ENCODE assay signal across 16 cellular contexts in genomic region chr2:1773883-1774282, GRCh38. TPM values are rescaled to one million over a fixed set of nuclear protein-coding genes. Genes with fewer than 3 reads are reported as not detected.
A peak's percentile ranks its signal among the peaks of the same experiment; 100 is the strongest.
DNase-seq lines count a peak whose midpoint lies in the region; ATAC-seq and TF ChIP-seq lines count a peak whose summit lies in the region.
"Had no signal": no experiment of that assay in that cellular context is flagged by ENCODE, and none has a peak within 500 bp of the region (broad histone marks: within the 10 kb centered on the region; RNA-seq: fewer than 3 reads in every experiment).

No MANE protein-coding gene starts in this region.

- H3K4me1 Mint-ChIP-seq in mesothelial cell of epicardium, result peaks cover 43% of the 10 kb centered on the region

- H3K27me3 Mint-ChIP-seq in mesothelial cell of epicardium (ENCODE audit: low read depth), result peaks cover 2% of the 10 kb centered on the region

- no peaks in the 10 kb centered on the region for H3K36me3 Mint-ChIP-seq in mesothelial cell of epicardium

- no peak for TF ChIP-seq CTCF in mesothelial cell of epicardium (IDR thresholded peaks at IDR 0.05; ENCODE audit: unreplicated experiment)

- no peaks in the 10 kb centered on the region for H3K9me3 Mint-ChIP-seq in mesothelial cell of epicardium
- H3K9me3 Mint-ChIP-seq: CD4-positive, alpha-beta T cell had no signal

- H3K27ac Mint-ChIP-seq in mesothelial cell of epicardium, result peak overlapping the region; percentile 47
- H3K27ac Mint-ChIP-seq: CD4-positive, alpha-beta T cell had no signal

- ATAC-seq in HG02623 (IDR thresholded peaks at IDR 0.05; ENCODE audit: unreplicated experiment), result no peak
- ATAC-seq: A549 had no signal

- H3K4me3 Mint-ChIP-seq in mesothelial cell of epicardium, result no peak overlapping the region
- H3K4me3 Mint-ChIP-seq: CD4-positive, alpha-beta T cell had no signal

- DNase-seq in NCI-H1417 (lab: John Stamatoyannopoulos, UW) (peak in 2 of 3 experiments; percentile 44 to 89), NCI-H1417 treated with DMSO at 0.1 percent for 48 hours (lab: John Stamatoyannopoulos, UW) (no peak), NCI-H2029 (lab: John Stamatoyannopoulos, UW) (peak; percentile 60), NCI-H510A treated with DMSO at 0.1 percent for 48 hours (lab: John Stamatoyannopoulos, UW) (peak; percentile 69), mesothelial cell of epicardium (ENCODE audit: low spot score in 2 of 2, unreplicated experiment in 2 of 2) (no peak), A172 (ENCODE audit: low spot score) (no peak), midbrain (lab: John Stamatoyannopoulos, UW) (no peak)
- DNase-seq: CD4-positive, alpha-beta T cell; DND-41; GDM1; GM23248; NCI-H2081 treated with DMSO at 0.1 percent for 48 hours; NCI-H524 treated with DMSO at 0.1 percent for 48 hours; PC-9 had no signal

RNA-seq across cellular contexts. Expression of gene PXDN, which starts 29.6 kb away (rescaled TPM):
- 274 to 292 TPM (median 277 TPM) in 3 replicates for total RNA-seq in mesothelial cell of epicardium
- 98.5 and 124 TPM in 2 replicates for total RNA-seq in A172 (2014; rRNA removed; shearing (Covaris generic))

Comparison
In these comparisons a context has a peak if more than half of its experiments do, and no peak if none do; other contexts are left out.
1. DNase-seq: peak in NCI-H1417 (2 of 3), NCI-H2029 (single experiment) and NCI-H510A treated with DMSO at 0.1 percent for 48 hours (single experiment); none in NCI-H1417 treated with DMSO at 0.1 percent for 48 hours (single experiment), mesothelial cell of epicardium (0 of 2), A172 (single experiment) and midbrain (single experiment).